ENCODE assay signal across 18 cellular contexts in genomic region chr17:17377568-17377967, GRCh38.
"Had no signal": no experiment of that assay in that cellular context is flagged by ENCODE, and none has a peak within 500 bp of the region (broad histone marks: within the 10 kb centered on the region; RNA-seq: fewer than 3 reads in every experiment).

No MANE protein-coding gene starts in this region.

- H3K36me3 Mint-ChIP-seq: activated naive CD8-positive, alpha-beta T cell treated with anti-CD3 and anti-CD28 coated beads, Interleukin-2, amount 10 ng/mL, durations not matched to agents 7 days and 5 days; naive thymus-derived CD8-positive, alpha-beta T cell had no signal

- H3K36me3 ChIP-seq: cardiac muscle cell, colonic mucosa, sigmoid colon had no signal

- H3K27ac ChIP-seq: cardiac muscle cell, colonic mucosa, hepatocyte, sigmoid colon, VCaP had no signal

- H3K4me1 ChIP-seq: colonic mucosa, sigmoid colon had no signal

- H3K9me3 ChIP-seq: colonic mucosa, mucosa of descending colon, sigmoid colon had no signal

- H3K4me1 Mint-ChIP-seq: activated CD4-positive, alpha-beta memory T cell treated with anti-CD3 and anti-CD28 coated beads, Interleukin-2, amount 10 ng/mL, durations not matched to agents 7 days and 5 days; activated CD4-positive, alpha-beta T cell treated with anti-CD3 and anti-CD28 coated beads for 36 hours had no signal

- H3K27me3 ChIP-seq: colonic mucosa, hepatocyte had no signal

- DNase-seq: activated CD4-positive, alpha-beta memory T cell treated with anti-CD3 and anti-CD28 coated beads, Interleukin-2, amount 10 ng/mL, durations not matched to agents 7 days and 5 days; activated CD4-positive, alpha-beta T cell treated with anti-CD3 and anti-CD28 coated beads for 36 hours; activated gamma-delta T cell treated with Interleukin-2 at 50 U/mL for 16 hours; activated naive CD8-positive, alpha-beta T cell treated with anti-CD3 and anti-CD28 coated beads, Interleukin-2, amount 10 ng/mL, durations not matched to agents 7 days and 5 days; activated T-cell treated with anti-CD3 and anti-CD28 coated beads, Interleukin-2, amount 50 U/mL, for 48 hours; colonic mucosa; effector CD4-positive, alpha-beta T cell; kidney glomerular epithelial cell; mammary epithelial cell; mucosa of descending colon; naive thymus-derived CD8-positive, alpha-beta T cell; sigmoid colon; stimulated activated CD4-positive, alpha-beta T cell treated with anti-CD3 and anti-CD28 coated beads, Interleukin-4, amount 100 ng/mL, for 24 hours; stimulated activated naive CD8-positive, alpha-beta T cell treated with anti-CD3 and anti-CD28 coated beads, Interleukin-15, amount 100 ng/mL, for 72 hours; T1000 had no signal

- ATAC-seq: activated CD4-positive, alpha-beta T cell treated with anti-CD3 and anti-CD28 coated beads for 36 hours; mucosa of descending colon; naive thymus-derived CD8-positive, alpha-beta T cell; stimulated activated naive CD8-positive, alpha-beta T cell treated with anti-CD3 and anti-CD28 coated beads, Interleukin-15, amount 100 ng/mL, for 72 hours had no signal

- H3K27me3 Mint-ChIP-seq: activated CD4-positive, alpha-beta T cell treated with anti-CD3 and anti-CD28 coated beads for 36 hours; naive thymus-derived CD8-positive, alpha-beta T cell; stimulated activated naive CD8-positive, alpha-beta T cell treated with anti-CD3 and anti-CD28 coated beads, Interleukin-15, amount 100 ng/mL, for 72 hours had no signal

- H3K9me3 Mint-ChIP-seq: activated CD4-positive, alpha-beta memory T cell treated with anti-CD3 and anti-CD28 coated beads, Interleukin-2, amount 10 ng/mL, durations not matched to agents 7 days and 5 days; activated naive CD8-positive, alpha-beta T cell treated with anti-CD3 and anti-CD28 coated beads, Interleukin-2, amount 10 ng/mL, durations not matched to agents 7 days and 5 days; naive thymus-derived CD8-positive, alpha-beta T cell; stimulated activated naive CD8-positive, alpha-beta T cell treated with anti-CD3 and anti-CD28 coated beads, Interleukin-15, amount 100 ng/mL, for 72 hours had no signal

- H3K4me2 ChIP-seq: hepatocyte had no signal

- H3K79me2 ChIP-seq: hepatocyte had no signal

- H2AFZ ChIP-seq: hepatocyte had no signal

- H3K4me3 Mint-ChIP-seq: activated CD4-positive, alpha-beta memory T cell treated with anti-CD3 and anti-CD28 coated beads, Interleukin-2, amount 10 ng/mL, durations not matched to agents 7 days and 5 days; activated CD4-positive, alpha-beta T cell treated with anti-CD3 and anti-CD28 coated beads for 36 hours; activated naive CD8-positive, alpha-beta T cell treated with anti-CD3 and anti-CD28 coated beads, Interleukin-2, amount 10 ng/mL, durations not matched to agents 7 days and 5 days; naive thymus-derived CD8-positive, alpha-beta T cell; stimulated activated naive CD8-positive, alpha-beta T cell treated with anti-CD3 and anti-CD28 coated beads, Interleukin-15, amount 100 ng/mL, for 72 hours had no signal

- H3K27ac Mint-ChIP-seq: activated CD4-positive, alpha-beta memory T cell treated with anti-CD3 and anti-CD28 coated beads, Interleukin-2, amount 10 ng/mL, durations not matched to agents 7 days and 5 days; activated CD4-positive, alpha-beta T cell treated with anti-CD3 and anti-CD28 coated beads for 36 hours; activated naive CD8-positive, alpha-beta T cell treated with anti-CD3 and anti-CD28 coated beads, Interleukin-2, amount 10 ng/mL, durations not matched to agents 7 days and 5 days; naive thymus-derived CD8-positive, alpha-beta T cell had no signal

- H3K4me3 ChIP-seq: cardiac muscle cell, colonic mucosa, hepatocyte, mucosa of descending colon, sigmoid colon had no signal
